13 cellular contexts compared by ENCODE assay signal in the genomic region with DNA sequence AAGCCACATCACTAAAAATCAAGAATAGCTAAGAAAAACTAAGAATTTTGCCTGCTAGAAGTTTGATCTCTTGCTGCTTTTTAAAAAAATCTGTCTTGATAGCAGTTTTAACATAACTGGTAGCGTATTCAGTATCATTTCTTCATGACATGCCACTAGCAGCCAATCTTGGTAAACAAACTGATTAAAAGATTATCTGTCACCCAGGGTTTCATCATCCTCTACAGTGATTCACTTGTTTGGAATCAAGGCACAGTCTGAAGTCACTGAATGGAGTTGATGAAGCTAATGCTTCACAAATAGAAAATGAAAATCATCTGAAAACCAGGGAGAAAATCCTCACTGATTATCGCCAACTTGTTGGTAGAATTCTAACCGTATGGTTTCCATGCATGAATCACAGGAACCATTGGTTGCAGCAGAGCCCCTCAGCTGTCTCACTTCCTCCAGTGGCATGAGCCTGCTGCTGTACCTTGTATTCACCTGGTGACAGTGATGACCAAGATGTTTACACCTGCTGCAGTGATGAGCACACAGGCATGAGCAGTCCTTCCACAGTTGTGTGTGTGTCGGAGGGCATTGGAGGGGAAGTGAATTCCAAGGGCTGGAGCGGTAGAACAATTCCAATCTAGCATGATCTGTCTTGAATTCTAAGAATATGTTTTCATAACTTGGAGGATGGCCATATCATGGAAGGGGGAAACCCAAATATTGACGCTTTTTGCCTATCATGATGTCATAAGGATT.
A peak's percentile ranks its signal among the peaks of the same experiment; 100 is the strongest.
DNase-seq lines count a peak whose midpoint lies in the region; ATAC-seq and TF ChIP-seq lines count a peak whose summit lies in the region.
"Had no signal": no experiment of that assay in that cellular context is flagged by ENCODE, and none has a peak within 500 bp of the region (broad histone marks: within the 10 kb centered on the region; RNA-seq: fewer than 3 reads in every experiment).

No MANE protein-coding gene starts in this region.

- in situ Hi-C loops in mammary epithelial cell (cut with MboI; ENCODE audit: low sequenced_read_pairs in 2 of 2), result no loop called here

- WGBS in mammary epithelial cell (ENCODE audit: low coverage, missing lambda C conversion rate), result 90% methylated on average over 6 of the region's 6 CpGs
- WGBS in mesodermal cell (ENCODE audit: insufficient coverage in 2 of 2), 2 experiments, result 88 to 98% methylated on average over 3 to 5 of the region's 6 CpGs

- intact Hi-C loops in mammary epithelial cell (cut with micrococcal nuclease), result no loop called here

- H3K4me1 ChIP-seq in mammary epithelial cell (ENCODE audit: insufficient read depth, low read length) (peaks cover 27% of the 10 kb centered on the region), mesodermal cell (ENCODE audit: control insufficient read depth, insufficient read depth, low read length, poor library complexity, severe bottlenecking) (peaks cover 14% of the 10 kb centered on the region)

- CTCF ChIA-PET in mammary epithelial cell (lab: Charles Lee; ENCODE audit: low non-redundant PET), result no interaction called here

- no peak for ATAC-seq in GM21515 (IDR thresholded peaks at IDR 0.05; ENCODE audit: unreplicated experiment)
- no peak for ATAC-seq in HG03139 (IDR thresholded peaks at IDR 0.05; ENCODE audit: unreplicated experiment)
- ATAC-seq in HG02870 (IDR thresholded peaks at IDR 0.05; ENCODE audit: unreplicated experiment), result no peak

- H3K4me3 ChIP-seq in mammary epithelial cell (replicated peaks in 1 of 3; ENCODE audit: insufficient read depth in 1 of 3, low read depth in 2 of 3, low read length in 3 of 3), result no peak overlapping the region
- no peak overlapping the region for H3K4me3 ChIP-seq in mesodermal cell (ENCODE audit: extremely low read depth, insufficient read depth, low read length, poor library complexity, severe bottlenecking)
- H3K4me3 ChIP-seq: transverse colon had no signal

- no peak overlapping the region for H2AFZ ChIP-seq in mammary epithelial cell (ENCODE audit: low read depth, low read length)

- H3K9ac ChIP-seq in mammary epithelial cell (ENCODE audit: insufficient read depth, low read length), result no peak overlapping the region

- no peak overlapping the region for H3K4me2 ChIP-seq in mammary epithelial cell (ENCODE audit: insufficient read depth, low read depth, low read length)

- no peak overlapping the region for H3K27ac ChIP-seq in mammary epithelial cell (ENCODE audit: insufficient read depth, low read depth, low read length)
- peak overlapping the region; percentile 74 for H3K27ac ChIP-seq in mesodermal cell (ENCODE audit: low read depth, low read length, severe bottlenecking)
- H3K27ac ChIP-seq: transverse colon had no signal

- no peak for TF ChIP-seq CTCF in AG09319 (IDR thresholded peaks at IDR 0.05; ENCODE audit: low read depth, low read length)
- TF ChIP-seq CTCF in mammary epithelial cell (conservative IDR thresholded peaks at IDR 0.05 in 1 of 2, IDR thresholded peaks at IDR 0.05 in 1 of 2; ENCODE audit: extremely low read depth in 1 of 2, insufficient read depth in 1 of 2, low read depth in 1 of 2, low read length in 2 of 2), result no peak

- BruUV-seq in mammary epithelial cell (replicated peaks; lab: Mats Ljungman, UMichigan), result no TSS peak

- H3K9me3 ChIP-seq in mammary epithelial cell (replicated peaks; ENCODE audit: insufficient read depth, low read length) (no peaks in the 10 kb centered on the region), mesodermal cell (ENCODE audit: control insufficient read depth, low read length) (no peaks in the 10 kb centered on the region)
- H3K9me3 ChIP-seq: transverse colon had no signal

- H3K79me2 ChIP-seq in mammary epithelial cell (ENCODE audit: insufficient read depth, low read length), result no peaks in the 10 kb centered on the region

- no peaks in the 10 kb centered on the region for H4K20me1 ChIP-seq in mammary epithelial cell (ENCODE audit: insufficient read depth, low read length)

- dilution Hi-C loops in mammary epithelial cell (cut with HindIII; ENCODE audit: low sequenced_read_pairs), result no loop called here

- no peaks in the 10 kb centered on the region for H3K36me3 ChIP-seq in mammary epithelial cell (ENCODE audit: insufficient read depth, low read length)
- H3K36me3 ChIP-seq in mesodermal cell (ENCODE audit: control insufficient read depth, insufficient read depth, low read length), result no peaks in the 10 kb centered on the region
- H3K36me3 ChIP-seq: transverse colon had no signal

- no peaks in the 10 kb centered on the region for H3K27me3 ChIP-seq in mammary epithelial cell (ENCODE audit: insufficient read depth, low read length)
- H3K27me3 ChIP-seq: transverse colon had no signal

- DNase-seq in AG09319 (ENCODE audit: extremely low read depth, low read depth), result peak; percentile 60
- DNase-seq in HS-27A (ENCODE audit: low read depth), result peak; percentile 47
- peak; percentile 62 for DNase-seq in mammary epithelial cell
- DNase-seq in NCI-H748 (lab: John Stamatoyannopoulos, UW; ENCODE audit: unreplicated experiment), result no peak
- DNase-seq: activated CD4-positive, alpha-beta T cell treated with anti-CD3 and anti-CD28 coated beads for 1 hour; activated naive CD8-positive, alpha-beta T cell treated with anti-CD3 and anti-CD28 coated beads, Interleukin-2, amount 10 ng/mL, durations not matched to agents 7 days and 5 days; naive B cell; stimulated activated CD4-positive, alpha-beta T cell treated with anti-CD3 and anti-CD28 coated beads, Interleukin-2, amount 100 ng/mL, for 48 hours; transverse colon had no signal
